In the genomic region with DNA sequence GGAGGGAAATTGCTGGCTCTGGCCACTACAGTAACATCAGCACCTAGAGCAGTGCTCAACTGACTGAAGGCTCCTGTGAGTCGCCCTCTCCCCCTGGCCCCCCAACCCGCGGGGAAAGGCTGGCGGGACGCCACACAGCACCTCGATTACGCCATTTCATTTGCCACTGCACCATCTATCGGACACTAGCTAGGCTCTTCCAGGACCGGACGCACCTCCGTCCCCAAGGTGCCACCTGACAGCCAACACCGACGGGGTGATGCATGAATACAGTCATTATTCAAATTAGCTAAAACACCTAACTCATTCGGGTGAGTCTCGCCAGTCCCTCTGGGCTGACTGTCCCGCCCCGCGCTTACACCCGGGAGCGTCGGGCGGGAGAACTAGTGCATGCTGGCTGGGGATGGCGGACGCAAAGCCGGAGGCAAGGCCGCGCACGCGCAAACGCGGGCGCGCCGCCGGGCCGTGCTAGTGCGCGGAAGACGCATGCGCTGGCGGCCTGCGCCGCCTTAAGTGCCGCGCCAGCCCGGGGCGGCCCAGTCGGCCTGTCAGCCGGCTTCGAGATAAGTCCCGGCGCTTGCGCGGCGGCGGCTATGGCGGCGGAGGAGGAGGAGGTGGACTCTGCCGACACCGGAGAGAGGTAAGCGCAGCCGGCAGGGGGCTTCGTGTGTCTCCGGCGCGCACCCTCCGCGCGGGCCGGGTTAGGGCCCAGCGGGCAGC, we compare ENCODE assay signal across 1 cellular context.
TF ChIP-seq lines count a peak whose summit lies in the region.

A gene (plus strand): TSS at position 539 of the 720 bp plus-strand sequence. CDS start 55 bp downstream, at position 594.

TF ChIP-seq in K562, 482 proteins besides CTCF, POLR2A, EP300 and RAD21 (continued from another document and continues in another):
- TF ChIP-seq JUND (IDR thresholded peaks at IDR 0.05; ENCODE audit: borderline replicate concordance, low read depth, low read length) = peak; percentile 63; the same call in 1 of the 2 replicates
- peak; percentile 71; the same call in 2 of the 3 replicates for TF ChIP-seq JUND (tag; IDR thresholded peaks at IDR 0.05; ENCODE audit: borderline replicate concordance, low read depth, low read length)
- TF ChIP-seq, protein P1, sequence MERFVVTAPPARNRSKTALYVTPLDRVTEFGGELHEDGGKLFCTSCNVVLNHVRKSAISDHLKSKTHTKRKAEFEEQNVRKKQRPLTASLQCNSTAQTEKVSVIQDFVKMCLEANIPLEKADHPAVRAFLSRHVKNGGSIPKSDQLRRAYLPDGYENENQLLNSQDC (CRISPR knock-in tag; IDR thresholded peaks at IDR 0.05) = peak; percentile 97
- TF ChIP-seq, protein P2, sequence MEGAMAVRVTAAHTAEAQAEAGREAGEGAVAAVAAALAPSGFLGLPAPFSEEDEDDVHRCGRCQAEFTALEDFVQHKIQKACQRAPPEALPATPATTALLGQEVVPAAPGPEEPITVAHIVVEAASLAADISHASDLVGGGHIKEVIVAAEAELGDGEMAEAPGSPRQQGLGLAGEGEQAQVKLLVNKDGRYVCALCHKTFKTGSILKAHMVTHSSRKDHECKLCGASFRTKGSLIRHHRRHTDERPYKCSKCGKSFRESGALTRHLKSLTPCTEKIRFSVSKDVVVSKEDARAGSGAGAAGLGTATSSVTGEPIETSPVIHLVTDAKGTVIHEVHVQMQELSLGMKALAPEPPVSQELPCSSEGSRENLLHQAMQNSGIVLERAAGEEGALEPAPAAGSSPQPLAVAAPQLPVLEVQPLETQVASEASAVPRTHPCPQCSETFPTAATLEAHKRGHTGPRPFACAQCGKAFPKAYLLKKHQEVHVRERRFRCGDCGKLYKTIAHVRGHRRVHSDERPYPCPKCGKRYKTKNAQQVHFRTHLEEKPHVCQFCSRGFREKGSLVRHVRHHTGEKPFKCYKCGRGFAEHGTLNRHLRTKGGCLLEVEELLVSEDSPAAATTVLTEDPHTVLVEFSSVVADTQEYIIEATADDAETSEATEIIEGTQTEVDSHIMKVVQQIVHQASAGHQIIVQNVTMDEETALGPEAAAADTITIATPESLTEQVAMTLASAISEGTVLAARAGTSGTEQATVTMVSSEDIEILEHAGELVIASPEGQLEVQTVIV (CRISPR knock-in tag; IDR thresholded peaks at IDR 0.05; ENCODE audit: borderline replicate concordance) = no peak; the same call in 1 of the 2 replicates
- TF ChIP-seq ZNF165 (CRISPR knock-in tag; IDR thresholded peaks at IDR 0.05; ENCODE audit: borderline replicate concordance) = 0 out of 2 replicates have a peak, but pooled peaks have one; percentile 60
- TF ChIP-seq GABPB1 (CRISPR knock-in tag; IDR thresholded peaks at IDR 0.05) = peak; percentile 84
- peak; percentile 36; the same call in 1 of the 2 replicates for TF ChIP-seq JUN (IDR thresholded peaks at IDR 0.05; ENCODE audit: borderline replicate concordance, low read depth, low read length)
- TF ChIP-seq JUN (CRISPR knock-in tag; IDR thresholded peaks at IDR 0.05; ENCODE audit: borderline replicate concordance) = peak; percentile 4
- TF ChIP-seq SMARCE1 (IDR thresholded peaks at IDR 0.05) = no peak; the same call in 1 of the 2 replicates
- no peak for TF ChIP-seq MCM3 (IDR thresholded peaks at IDR 0.05)
- no peak for TF ChIP-seq SMAD2 (IDR thresholded peaks at IDR 0.05; ENCODE audit: low read depth, low read length)
- TF ChIP-seq, protein P3, sequence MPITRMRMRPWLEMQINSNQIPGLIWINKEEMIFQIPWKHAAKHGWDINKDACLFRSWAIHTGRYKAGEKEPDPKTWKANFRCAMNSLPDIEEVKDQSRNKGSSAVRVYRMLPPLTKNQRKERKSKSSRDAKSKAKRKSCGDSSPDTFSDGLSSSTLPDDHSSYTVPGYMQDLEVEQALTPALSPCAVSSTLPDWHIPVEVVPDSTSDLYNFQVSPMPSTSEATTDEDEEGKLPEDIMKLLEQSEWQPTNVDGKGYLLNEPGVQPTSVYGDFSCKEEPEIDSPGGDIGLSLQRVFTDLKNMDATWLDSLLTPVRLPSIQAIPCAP (CRISPR knock-in tag; IDR thresholded peaks at IDR 0.05; ENCODE audit: borderline replicate concordance) = no peak
- TF ChIP-seq, protein P4, sequence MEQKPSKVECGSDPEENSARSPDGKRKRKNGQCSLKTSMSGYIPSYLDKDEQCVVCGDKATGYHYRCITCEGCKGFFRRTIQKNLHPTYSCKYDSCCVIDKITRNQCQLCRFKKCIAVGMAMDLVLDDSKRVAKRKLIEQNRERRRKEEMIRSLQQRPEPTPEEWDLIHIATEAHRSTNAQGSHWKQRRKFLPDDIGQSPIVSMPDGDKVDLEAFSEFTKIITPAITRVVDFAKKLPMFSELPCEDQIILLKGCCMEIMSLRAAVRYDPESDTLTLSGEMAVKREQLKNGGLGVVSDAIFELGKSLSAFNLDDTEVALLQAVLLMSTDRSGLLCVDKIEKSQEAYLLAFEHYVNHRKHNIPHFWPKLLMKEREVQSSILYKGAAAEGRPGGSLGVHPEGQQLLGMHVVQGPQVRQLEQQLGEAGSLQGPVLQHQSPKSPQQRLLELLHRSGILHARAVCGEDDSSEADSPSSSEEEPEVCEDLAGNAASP (IDR thresholded peaks at IDR 0.05) = no peak
- no peak for TF ChIP-seq ZNF274 (IDR thresholded peaks at IDR 0.05; ENCODE audit: borderline replicate concordance, low read depth, low read length)
- no peak for TF ChIP-seq ADNP (tag; IDR thresholded peaks at IDR 0.05)
- no peak for TF ChIP-seq ZNF232 (CRISPR knock-in tag; IDR thresholded peaks at IDR 0.05)
- TF ChIP-seq CBX5 (IDR thresholded peaks at IDR 0.05; ENCODE audit: borderline replicate concordance, low read depth) = no peak
- TF ChIP-seq SIN3B (IDR thresholded peaks at IDR 0.05; ENCODE audit: low read depth) = no peak
- peak; percentile 36; the same call in 1 of the 2 replicates for TF ChIP-seq ZC3H11A (IDR thresholded peaks at IDR 0.05; ENCODE audit: low read depth, low read length)
- TF ChIP-seq, protein P5, sequence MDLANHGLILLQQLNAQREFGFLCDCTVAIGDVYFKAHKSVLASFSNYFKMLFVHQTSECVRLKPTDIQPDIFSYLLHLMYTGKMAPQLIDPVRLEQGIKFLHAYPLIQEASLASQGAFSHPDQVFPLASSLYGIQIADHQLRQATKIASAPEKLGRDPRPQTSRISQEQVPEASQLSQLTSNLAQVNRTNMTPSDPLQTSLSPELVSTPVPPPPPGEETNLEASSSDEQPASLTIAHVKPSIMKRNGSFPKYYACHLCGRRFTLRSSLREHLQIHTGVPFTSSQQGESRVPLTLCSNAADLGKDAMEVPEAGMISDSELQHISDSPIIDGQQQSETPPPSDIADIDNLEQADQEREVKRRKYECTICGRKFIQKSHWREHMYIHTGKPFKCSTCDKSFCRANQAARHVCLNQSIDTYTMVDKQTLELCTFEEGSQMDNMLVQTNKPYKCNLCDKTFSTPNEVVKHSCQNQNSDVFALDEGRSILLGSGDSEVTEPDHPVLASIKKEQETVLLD (IDR thresholded peaks at IDR 0.05) = peak; percentile 86
- 0 out of 2 replicates have a peak, but pooled peaks have one; percentile 24 for TF ChIP-seq ZBED1 (IDR thresholded peaks at IDR 0.05)
- TF ChIP-seq RUNX1 (IDR thresholded peaks at IDR 0.05; ENCODE audit: low read depth) = peak; percentile 63; the same call in 1 of the 2 replicates
- TF ChIP-seq, protein P6, sequence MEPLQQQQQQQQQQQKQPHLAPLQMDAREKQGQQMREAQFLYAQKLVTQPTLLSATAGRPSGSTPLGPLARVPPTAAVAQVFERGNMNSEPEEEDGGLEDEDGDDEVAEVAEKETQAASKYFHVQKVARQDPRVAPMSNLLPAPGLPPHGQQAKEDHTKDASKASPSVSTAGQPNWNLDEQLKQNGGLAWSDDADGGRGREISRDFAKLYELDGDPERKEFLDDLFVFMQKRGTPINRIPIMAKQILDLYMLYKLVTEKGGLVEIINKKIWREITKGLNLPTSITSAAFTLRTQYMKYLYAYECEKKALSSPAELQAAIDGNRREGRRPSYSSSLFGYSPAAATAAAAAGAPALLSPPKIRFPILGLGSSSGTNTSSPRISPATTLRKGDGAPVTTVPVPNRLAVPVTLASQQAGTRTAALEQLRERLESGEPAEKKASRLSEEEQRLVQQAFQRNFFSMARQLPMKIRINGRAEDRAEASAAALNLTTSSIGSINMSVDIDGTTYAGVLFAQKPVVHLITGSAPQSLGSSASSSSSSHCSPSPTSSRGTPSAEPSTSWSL (CRISPR knock-in tag; IDR thresholded peaks at IDR 0.05; ENCODE audit: borderline replicate concordance) = peak; percentile 14; the same call in 1 of the 2 replicates
- TF ChIP-seq CBX2 (IDR thresholded peaks at IDR 0.05; ENCODE audit: insufficient read depth, low read length, poor library complexity, severe bottlenecking) = no peak
- TF ChIP-seq ZNF3 (CRISPR knock-in tag; IDR thresholded peaks at IDR 0.05) = no peak
- TF ChIP-seq FOXJ2 (tag; IDR thresholded peaks at IDR 0.05) = no peak
- TF ChIP-seq, protein P7, sequence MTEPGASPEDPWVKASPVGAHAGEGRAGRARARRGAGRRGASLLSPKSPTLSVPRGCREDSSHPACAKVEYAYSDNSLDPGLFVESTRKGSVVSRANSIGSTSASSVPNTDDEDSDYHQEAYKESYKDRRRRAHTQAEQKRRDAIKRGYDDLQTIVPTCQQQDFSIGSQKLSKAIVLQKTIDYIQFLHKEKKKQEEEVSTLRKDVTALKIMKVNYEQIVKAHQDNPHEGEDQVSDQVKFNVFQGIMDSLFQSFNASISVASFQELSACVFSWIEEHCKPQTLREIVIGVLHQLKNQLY (CRISPR knock-in tag; conservative IDR thresholded peaks at IDR 0.05) = peak; percentile 26 to 83; a peak in 2 of 4 replicates
- TF ChIP-seq, protein P8, sequence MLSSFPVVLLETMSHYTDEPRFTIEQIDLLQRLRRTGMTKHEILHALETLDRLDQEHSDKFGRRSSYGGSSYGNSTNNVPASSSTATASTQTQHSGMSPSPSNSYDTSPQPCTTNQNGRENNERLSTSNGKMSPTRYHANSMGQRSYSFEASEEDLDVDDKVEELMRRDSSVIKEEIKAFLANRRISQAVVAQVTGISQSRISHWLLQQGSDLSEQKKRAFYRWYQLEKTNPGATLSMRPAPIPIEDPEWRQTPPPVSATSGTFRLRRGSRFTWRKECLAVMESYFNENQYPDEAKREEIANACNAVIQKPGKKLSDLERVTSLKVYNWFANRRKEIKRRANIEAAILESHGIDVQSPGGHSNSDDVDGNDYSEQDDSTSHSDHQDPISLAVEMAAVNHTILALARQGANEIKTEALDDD (IDR thresholded peaks at IDR 0.05) = peak; percentile 72; the same call in 1 of the 2 replicates
- TF ChIP-seq RBM14 (IDR thresholded peaks at IDR 0.05; ENCODE audit: borderline replicate concordance, insufficient read depth, low read depth, low read length) = no peak
- TF ChIP-seq, protein P9, sequence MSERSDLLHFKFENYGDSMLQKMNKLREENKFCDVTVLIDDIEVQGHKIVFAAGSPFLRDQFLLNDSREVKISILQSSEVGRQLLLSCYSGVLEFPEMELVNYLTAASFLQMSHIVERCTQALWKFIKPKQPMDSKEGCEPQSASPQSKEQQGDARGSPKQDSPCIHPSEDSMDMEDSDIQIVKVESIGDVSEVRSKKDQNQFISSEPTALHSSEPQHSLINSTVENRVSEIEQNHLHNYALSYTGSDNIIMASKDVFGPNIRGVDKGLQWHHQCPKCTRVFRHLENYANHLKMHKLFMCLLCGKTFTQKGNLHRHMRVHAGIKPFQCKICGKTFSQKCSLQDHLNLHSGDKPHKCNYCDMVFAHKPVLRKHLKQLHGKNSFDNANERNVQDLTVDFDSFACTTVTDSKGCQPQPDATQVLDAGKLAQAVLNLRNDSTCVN (CRISPR knock-in tag; IDR thresholded peaks at IDR 0.05) = 0 out of 2 replicates have a peak, but pooled peaks have one; percentile 56
- TF ChIP-seq, protein P10, sequence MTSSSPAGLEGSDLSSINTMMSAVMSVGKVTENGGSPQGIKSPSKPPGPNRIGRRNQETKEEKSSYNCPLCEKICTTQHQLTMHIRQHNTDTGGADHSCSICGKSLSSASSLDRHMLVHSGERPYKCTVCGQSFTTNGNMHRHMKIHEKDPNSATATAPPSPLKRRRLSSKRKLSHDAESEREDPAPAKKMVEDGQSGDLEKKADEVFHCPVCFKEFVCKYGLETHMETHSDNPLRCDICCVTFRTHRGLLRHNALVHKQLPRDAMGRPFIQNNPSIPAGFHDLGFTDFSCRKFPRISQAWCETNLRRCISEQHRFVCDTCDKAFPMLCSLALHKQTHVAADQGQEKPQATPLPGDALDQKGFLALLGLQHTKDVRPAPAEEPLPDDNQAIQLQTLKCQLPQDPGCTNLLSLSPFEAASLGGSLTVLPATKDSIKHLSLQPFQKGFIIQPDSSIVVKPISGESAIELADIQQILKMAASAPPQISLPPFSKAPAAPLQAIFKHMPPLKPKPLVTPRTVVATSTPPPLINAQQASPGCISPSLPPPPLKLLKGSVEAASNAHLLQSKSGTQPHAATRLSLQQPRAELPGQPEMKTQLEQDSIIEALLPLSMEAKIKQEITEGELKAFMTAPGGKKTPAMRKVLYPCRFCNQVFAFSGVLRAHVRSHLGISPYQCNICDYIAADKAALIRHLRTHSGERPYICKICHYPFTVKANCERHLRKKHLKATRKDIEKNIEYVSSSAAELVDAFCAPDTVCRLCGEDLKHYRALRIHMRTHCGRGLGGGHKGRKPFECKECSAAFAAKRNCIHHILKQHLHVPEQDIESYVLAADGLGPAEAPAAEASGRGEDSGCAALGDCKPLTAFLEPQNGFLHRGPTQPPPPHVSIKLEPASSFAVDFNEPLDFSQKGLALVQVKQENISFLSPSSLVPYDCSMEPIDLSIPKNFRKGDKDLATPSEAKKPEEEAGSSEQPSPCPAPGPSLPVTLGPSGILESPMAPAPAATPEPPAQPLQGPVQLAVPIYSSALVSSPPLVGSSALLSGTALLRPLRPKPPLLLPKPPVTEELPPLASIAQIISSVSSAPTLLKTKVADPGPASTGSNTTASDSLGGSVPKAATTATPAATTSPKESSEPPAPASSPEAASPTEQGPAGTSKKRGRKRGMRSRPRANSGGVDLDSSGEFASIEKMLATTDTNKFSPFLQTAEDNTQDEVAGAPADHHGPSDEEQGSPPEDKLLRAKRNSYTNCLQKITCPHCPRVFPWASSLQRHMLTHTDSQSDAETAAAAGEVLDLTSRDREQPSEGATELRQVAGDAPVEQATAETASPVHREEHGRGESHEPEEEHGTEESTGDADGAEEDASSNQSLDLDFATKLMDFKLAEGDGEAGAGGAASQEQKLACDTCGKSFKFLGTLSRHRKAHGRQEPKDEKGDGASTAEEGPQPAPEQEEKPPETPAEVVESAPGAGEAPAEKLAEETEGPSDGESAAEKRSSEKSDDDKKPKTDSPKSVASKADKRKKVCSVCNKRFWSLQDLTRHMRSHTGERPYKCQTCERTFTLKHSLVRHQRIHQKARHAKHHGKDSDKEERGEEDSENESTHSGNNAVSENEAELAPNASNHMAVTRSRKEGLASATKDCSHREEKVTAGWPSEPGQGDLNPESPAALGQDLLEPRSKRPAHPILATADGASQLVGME (CRISPR knock-in tag; IDR thresholded peaks at IDR 0.05) = peak; percentile 74
- TF ChIP-seq HDAC6 (IDR thresholded peaks at IDR 0.05; ENCODE audit: low read depth, low read length) = peak; percentile 40; the same call in 1 of the 2 replicates
- no peak; the same call in 1 of the 2 replicates for TF ChIP-seq E2F3 (CRISPR knock-in tag; IDR thresholded peaks at IDR 0.05)
- TF ChIP-seq BCOR (IDR thresholded peaks at IDR 0.05) = peak; percentile 26; the same call in 1 of the 2 replicates
- peak; percentile 97; the same call in 1 of the 2 replicates for TF ChIP-seq KAT7 (CRISPR knock-in tag; IDR thresholded peaks at IDR 0.05; ENCODE audit: borderline replicate concordance)
- peak; percentile 80 for TF ChIP-seq HDAC2 (IDR thresholded peaks at IDR 0.05)
- 0 out of 2 replicates have a peak, but pooled peaks have one; percentile 19 for TF ChIP-seq ZNF197 (CRISPR knock-in tag; IDR thresholded peaks at IDR 0.05; ENCODE audit: low read depth)
